1 cellular context compared by ENCODE assay signal in genomic region chr3:44992555-44993470, GRCh38.
A peak's percentile ranks its signal among the peaks of the same experiment; 100 is the strongest.
TF ChIP-seq lines count a peak whose summit lies in the region.

No MANE protein-coding gene starts in this region.

TF ChIP-seq in K562, 482 proteins besides CTCF, POLR2A, EP300 and RAD21 (continued from another document):
- TF ChIP-seq, protein P1, sequence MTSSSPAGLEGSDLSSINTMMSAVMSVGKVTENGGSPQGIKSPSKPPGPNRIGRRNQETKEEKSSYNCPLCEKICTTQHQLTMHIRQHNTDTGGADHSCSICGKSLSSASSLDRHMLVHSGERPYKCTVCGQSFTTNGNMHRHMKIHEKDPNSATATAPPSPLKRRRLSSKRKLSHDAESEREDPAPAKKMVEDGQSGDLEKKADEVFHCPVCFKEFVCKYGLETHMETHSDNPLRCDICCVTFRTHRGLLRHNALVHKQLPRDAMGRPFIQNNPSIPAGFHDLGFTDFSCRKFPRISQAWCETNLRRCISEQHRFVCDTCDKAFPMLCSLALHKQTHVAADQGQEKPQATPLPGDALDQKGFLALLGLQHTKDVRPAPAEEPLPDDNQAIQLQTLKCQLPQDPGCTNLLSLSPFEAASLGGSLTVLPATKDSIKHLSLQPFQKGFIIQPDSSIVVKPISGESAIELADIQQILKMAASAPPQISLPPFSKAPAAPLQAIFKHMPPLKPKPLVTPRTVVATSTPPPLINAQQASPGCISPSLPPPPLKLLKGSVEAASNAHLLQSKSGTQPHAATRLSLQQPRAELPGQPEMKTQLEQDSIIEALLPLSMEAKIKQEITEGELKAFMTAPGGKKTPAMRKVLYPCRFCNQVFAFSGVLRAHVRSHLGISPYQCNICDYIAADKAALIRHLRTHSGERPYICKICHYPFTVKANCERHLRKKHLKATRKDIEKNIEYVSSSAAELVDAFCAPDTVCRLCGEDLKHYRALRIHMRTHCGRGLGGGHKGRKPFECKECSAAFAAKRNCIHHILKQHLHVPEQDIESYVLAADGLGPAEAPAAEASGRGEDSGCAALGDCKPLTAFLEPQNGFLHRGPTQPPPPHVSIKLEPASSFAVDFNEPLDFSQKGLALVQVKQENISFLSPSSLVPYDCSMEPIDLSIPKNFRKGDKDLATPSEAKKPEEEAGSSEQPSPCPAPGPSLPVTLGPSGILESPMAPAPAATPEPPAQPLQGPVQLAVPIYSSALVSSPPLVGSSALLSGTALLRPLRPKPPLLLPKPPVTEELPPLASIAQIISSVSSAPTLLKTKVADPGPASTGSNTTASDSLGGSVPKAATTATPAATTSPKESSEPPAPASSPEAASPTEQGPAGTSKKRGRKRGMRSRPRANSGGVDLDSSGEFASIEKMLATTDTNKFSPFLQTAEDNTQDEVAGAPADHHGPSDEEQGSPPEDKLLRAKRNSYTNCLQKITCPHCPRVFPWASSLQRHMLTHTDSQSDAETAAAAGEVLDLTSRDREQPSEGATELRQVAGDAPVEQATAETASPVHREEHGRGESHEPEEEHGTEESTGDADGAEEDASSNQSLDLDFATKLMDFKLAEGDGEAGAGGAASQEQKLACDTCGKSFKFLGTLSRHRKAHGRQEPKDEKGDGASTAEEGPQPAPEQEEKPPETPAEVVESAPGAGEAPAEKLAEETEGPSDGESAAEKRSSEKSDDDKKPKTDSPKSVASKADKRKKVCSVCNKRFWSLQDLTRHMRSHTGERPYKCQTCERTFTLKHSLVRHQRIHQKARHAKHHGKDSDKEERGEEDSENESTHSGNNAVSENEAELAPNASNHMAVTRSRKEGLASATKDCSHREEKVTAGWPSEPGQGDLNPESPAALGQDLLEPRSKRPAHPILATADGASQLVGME (CRISPR knock-in tag; IDR thresholded peaks at IDR 0.05): no peak
- no peak for TF ChIP-seq ZBED1 (IDR thresholded peaks at IDR 0.05)
- TF ChIP-seq PPARD (CRISPR knock-in tag; IDR thresholded peaks at IDR 0.05): no peak
- no peak for TF ChIP-seq DACH1 (IDR thresholded peaks at IDR 0.05; ENCODE audit: partially characterized antibody)
- no peak for TF ChIP-seq L3MBTL2 (IDR thresholded peaks at IDR 0.05)
- TF ChIP-seq MEIS2 (IDR thresholded peaks at IDR 0.05; ENCODE audit: partially characterized antibody): peak; percentile 36
- no peak for TF ChIP-seq ZNF696 (CRISPR knock-in tag; conservative IDR thresholded peaks at IDR 0.05)
- TF ChIP-seq, protein P2, sequence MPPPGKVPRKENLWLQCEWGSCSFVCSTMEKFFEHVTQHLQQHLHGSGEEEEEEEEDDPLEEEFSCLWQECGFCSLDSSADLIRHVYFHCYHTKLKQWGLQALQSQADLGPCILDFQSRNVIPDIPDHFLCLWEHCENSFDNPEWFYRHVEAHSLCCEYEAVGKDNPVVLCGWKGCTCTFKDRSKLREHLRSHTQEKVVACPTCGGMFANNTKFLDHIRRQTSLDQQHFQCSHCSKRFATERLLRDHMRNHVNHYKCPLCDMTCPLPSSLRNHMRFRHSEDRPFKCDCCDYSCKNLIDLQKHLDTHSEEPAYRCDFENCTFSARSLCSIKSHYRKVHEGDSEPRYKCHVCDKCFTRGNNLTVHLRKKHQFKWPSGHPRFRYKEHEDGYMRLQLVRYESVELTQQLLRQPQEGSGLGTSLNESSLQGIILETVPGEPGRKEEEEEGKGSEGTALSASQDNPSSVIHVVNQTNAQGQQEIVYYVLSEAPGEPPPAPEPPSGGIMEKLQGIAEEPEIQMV (tag; conservative IDR thresholded peaks at IDR 0.05; ENCODE audit: low read depth): no peak
- TF ChIP-seq ZNF57 (CRISPR knock-in tag; IDR thresholded peaks at IDR 0.05): no peak
- no peak for TF ChIP-seq FOXP1 (CRISPR knock-in tag; IDR thresholded peaks at IDR 0.05)
- no peak for TF ChIP-seq NR3C1 (CRISPR knock-in tag; IDR thresholded peaks at IDR 0.05)
- no peak for TF ChIP-seq ZNF586 (CRISPR knock-in tag; conservative IDR thresholded peaks at IDR 0.05)
- TF ChIP-seq KDM4B (IDR thresholded peaks at IDR 0.05; ENCODE audit: borderline replicate concordance in 2 of 2, low read depth in 1 of 2): no peak
- TF ChIP-seq DDX20 (tag; IDR thresholded peaks at IDR 0.05; ENCODE audit: low read depth): no peak
- TF ChIP-seq JUND (IDR thresholded peaks at IDR 0.05; ENCODE audit: borderline replicate concordance, low read depth, low read length): no peak
- TF ChIP-seq JUND (tag; IDR thresholded peaks at IDR 0.05; ENCODE audit: borderline replicate concordance, low read depth, low read length): 0 out of 3 replicates have a peak, but pooled peaks have one; percentile 16
- TF ChIP-seq MYC (IDR thresholded peaks at IDR 0.05; ENCODE audit: low read depth, low read length): no peak
- TF ChIP-seq MYC (CRISPR knock-in tag; IDR thresholded peaks at IDR 0.05; ENCODE audit: borderline replicate concordance, low read depth): no peak
- TF ChIP-seq XRCC5 (IDR thresholded peaks at IDR 0.05; ENCODE audit: low read depth, low read length): peak; percentile 83; the same call in 1 of the 2 replicates
- no peak for TF ChIP-seq RB1 (IDR thresholded peaks at IDR 0.05; ENCODE audit: low read depth)
- no peak for TF ChIP-seq THAP7 (CRISPR knock-in tag; IDR thresholded peaks at IDR 0.05)
- no peak for TF ChIP-seq ZNF77 (CRISPR knock-in tag; IDR thresholded peaks at IDR 0.05)
- no peak for TF ChIP-seq CHD1 (IDR thresholded peaks at IDR 0.05; ENCODE audit: low read length)
- no peak for TF ChIP-seq MYNN (IDR thresholded peaks at IDR 0.05)
- TF ChIP-seq MYNN (CRISPR knock-in tag; IDR thresholded peaks at IDR 0.05): no peak
- TF ChIP-seq RFX7 (CRISPR knock-in tag; IDR thresholded peaks at IDR 0.05): no peak
- TF ChIP-seq SNRNP70 (optimal IDR thresholded peaks at IDR 0.05; ENCODE audit: low read depth, low read length): no peak
- TF ChIP-seq, protein P3, sequence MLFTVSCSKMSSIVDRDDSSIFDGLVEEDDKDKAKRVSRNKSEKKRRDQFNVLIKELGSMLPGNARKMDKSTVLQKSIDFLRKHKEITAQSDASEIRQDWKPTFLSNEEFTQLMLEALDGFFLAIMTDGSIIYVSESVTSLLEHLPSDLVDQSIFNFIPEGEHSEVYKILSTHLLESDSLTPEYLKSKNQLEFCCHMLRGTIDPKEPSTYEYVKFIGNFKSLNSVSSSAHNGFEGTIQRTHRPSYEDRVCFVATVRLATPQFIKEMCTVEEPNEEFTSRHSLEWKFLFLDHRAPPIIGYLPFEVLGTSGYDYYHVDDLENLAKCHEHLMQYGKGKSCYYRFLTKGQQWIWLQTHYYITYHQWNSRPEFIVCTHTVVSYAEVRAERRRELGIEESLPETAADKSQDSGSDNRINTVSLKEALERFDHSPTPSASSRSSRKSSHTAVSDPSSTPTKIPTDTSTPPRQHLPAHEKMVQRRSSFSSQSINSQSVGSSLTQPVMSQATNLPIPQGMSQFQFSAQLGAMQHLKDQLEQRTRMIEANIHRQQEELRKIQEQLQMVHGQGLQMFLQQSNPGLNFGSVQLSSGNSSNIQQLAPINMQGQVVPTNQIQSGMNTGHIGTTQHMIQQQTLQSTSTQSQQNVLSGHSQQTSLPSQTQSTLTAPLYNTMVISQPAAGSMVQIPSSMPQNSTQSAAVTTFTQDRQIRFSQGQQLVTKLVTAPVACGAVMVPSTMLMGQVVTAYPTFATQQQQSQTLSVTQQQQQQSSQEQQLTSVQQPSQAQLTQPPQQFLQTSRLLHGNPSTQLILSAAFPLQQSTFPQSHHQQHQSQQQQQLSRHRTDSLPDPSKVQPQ (CRISPR knock-in tag; IDR thresholded peaks at IDR 0.05; ENCODE audit: borderline replicate concordance): no peak
- TF ChIP-seq HDGF (IDR thresholded peaks at IDR 0.05): no peak
- TF ChIP-seq GTF2E2 (tag; IDR thresholded peaks at IDR 0.05): no peak
- peak; percentile 49; the same call in 1 of the 2 replicates for TF ChIP-seq SMC3 (conservative IDR thresholded peaks at IDR 0.05; ENCODE audit: insufficient read depth, low read depth, low read length)
- TF ChIP-seq ZSCAN32 (CRISPR knock-in tag; IDR thresholded peaks at IDR 0.05): no peak
- TF ChIP-seq, protein P4, sequence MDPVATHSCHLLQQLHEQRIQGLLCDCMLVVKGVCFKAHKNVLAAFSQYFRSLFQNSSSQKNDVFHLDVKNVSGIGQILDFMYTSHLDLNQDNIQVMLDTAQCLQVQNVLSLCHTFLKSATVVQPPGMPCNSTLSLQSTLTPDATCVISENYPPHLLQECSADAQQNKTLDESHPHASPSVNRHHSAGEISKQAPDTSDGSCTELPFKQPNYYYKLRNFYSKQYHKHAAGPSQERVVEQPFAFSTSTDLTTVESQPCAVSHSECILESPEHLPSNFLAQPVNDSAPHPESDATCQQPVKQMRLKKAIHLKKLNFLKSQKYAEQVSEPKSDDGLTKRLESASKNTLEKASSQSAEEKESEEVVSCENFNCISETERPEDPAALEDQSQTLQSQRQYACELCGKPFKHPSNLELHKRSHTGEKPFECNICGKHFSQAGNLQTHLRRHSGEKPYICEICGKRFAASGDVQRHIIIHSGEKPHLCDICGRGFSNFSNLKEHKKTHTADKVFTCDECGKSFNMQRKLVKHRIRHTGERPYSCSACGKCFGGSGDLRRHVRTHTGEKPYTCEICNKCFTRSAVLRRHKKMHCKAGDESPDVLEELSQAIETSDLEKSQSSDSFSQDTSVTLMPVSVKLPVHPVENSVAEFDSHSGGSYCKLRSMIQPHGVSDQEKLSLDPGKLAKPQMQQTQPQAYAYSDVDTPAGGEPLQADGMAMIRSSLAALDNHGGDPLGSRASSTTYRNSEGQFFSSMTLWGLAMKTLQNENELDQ (CRISPR knock-in tag; IDR thresholded peaks at IDR 0.05; ENCODE audit: borderline replicate concordance): no peak
- TF ChIP-seq, protein P5, sequence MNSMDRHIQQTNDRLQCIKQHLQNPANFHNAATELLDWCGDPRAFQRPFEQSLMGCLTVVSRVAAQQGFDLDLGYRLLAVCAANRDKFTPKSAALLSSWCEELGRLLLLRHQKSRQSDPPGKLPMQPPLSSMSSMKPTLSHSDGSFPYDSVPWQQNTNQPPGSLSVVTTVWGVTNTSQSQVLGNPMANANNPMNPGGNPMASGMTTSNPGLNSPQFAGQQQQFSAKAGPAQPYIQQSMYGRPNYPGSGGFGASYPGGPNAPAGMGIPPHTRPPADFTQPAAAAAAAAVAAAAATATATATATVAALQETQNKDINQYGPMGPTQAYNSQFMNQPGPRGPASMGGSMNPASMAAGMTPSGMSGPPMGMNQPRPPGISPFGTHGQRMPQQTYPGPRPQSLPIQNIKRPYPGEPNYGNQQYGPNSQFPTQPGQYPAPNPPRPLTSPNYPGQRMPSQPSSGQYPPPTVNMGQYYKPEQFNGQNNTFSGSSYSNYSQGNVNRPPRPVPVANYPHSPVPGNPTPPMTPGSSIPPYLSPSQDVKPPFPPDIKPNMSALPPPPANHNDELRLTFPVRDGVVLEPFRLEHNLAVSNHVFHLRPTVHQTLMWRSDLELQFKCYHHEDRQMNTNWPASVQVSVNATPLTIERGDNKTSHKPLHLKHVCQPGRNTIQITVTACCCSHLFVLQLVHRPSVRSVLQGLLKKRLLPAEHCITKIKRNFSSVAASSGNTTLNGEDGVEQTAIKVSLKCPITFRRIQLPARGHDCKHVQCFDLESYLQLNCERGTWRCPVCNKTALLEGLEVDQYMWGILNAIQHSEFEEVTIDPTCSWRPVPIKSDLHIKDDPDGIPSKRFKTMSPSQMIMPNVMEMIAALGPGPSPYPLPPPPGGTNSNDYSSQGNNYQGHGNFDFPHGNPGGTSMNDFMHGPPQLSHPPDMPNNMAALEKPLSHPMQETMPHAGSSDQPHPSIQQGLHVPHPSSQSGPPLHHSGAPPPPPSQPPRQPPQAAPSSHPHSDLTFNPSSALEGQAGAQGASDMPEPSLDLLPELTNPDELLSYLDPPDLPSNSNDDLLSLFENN (IDR thresholded peaks at IDR 0.05; ENCODE audit: low read depth in 2 of 2, low read length in 2 of 2): 0 out of 4 replicates have a peak, but pooled peaks of 1 of the 2 experiments have one; percentile 30
- no peak for TF ChIP-seq FOXP4 (CRISPR knock-in tag; IDR thresholded peaks at IDR 0.05; ENCODE audit: borderline replicate concordance)
